Comparison of ENCODE assay signal across 1 cellular context in the genomic region with DNA sequence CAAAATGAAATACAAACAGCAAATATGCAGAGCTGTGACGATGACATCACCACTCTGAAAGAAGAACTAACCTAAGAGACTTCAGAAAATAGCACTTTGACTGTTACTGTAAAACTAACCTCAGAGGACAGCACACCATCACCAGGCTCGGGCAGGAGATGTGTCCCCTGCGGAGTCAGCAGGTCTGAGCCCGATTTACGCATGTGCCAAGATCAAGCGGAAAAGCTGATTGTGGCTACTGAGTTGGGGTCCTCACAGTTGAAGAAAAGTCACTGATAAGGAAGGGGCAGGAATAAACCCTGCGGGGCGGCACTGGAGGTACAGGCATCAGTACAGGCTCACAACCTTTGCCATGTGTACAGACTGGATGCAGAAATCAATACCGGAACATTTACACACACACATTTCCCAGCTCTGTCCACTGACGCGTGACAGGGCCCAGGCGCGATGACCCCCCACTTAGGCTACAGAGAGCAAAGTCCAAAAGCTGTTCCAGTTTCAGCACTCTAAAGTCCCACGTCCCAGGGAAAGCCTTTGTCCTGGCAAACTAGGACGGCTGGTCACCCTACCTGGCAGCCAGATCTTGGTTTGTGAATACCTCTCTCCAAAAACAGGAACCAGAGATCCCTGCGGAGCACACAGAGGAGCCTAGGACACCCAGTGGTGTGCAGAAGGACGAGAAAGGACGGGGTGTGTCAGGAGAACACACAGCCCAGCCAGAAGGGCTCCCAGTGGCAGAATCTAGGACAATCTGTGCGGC.
A peak's percentile ranks its signal among the peaks of the same experiment; 100 is the strongest.
TF ChIP-seq lines count a peak whose summit lies in the region.

No MANE protein-coding gene starts in this region.

TF ChIP-seq in HepG2, 621 proteins besides CTCF, POLR2A, EP300 and RAD21 (continued from another document and continues in another):
- TF ChIP-seq, protein P1, sequence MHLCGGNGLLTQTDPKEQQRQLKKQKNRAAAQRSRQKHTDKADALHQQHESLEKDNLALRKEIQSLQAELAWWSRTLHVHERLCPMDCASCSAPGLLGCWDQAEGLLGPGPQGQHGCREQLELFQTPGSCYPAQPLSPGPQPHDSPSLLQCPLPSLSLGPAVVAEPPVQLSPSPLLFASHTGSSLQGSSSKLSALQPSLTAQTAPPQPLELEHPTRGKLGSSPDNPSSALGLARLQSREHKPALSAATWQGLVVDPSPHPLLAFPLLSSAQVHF (CRISPR knock-in tag; IDR thresholded peaks at IDR 0.05), result no peak
- TF ChIP-seq, protein P2, sequence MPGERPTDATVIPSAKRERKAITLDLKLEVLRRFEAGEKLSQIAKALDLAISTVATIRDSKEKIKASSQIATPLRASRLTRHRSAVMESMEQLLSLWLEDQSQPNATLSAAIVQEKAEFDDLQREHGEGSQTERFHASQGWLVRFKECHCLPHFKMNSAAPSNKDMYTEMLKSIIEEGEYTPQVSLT (CRISPR knock-in tag; IDR thresholded peaks at IDR 0.05; ENCODE audit: borderline replicate concordance, low read depth), result peak; percentile 85; the same call in 1 of the 2 replicates
- TF ChIP-seq ZFP37 (CRISPR knock-in tag; IDR thresholded peaks at IDR 0.05; ENCODE audit: borderline replicate concordance) (peak; percentile 38; the same call in 1 of the 2 replicates), RXRB (CRISPR knock-in tag; IDR thresholded peaks at IDR 0.05; ENCODE audit: borderline replicate concordance) (peak; percentile 95), HNRNPLL (IDR thresholded peaks at IDR 0.05; ENCODE audit: low read depth, low read length, poor library complexity, severe bottlenecking) (no peak), ZNF619 (CRISPR knock-in tag; IDR thresholded peaks at IDR 0.05) (no peak), KDM2A (CRISPR knock-in tag; IDR thresholded peaks at IDR 0.05; ENCODE audit: borderline replicate concordance, low read depth) (peak; percentile 86), PAX8 (CRISPR knock-in tag; IDR thresholded peaks at IDR 0.05; ENCODE audit: borderline replicate concordance) (no peak), CAMTA2 (CRISPR knock-in tag; IDR thresholded peaks at IDR 0.05; ENCODE audit: borderline replicate concordance) (no peak), ATRX (CRISPR knock-in tag; IDR thresholded peaks at IDR 0.05; ENCODE audit: borderline replicate concordance) (no peak), SIN3A (IDR thresholded peaks at IDR 0.05; ENCODE audit: borderline replicate concordance, low read depth, low read length) (peak; percentile 66; the same call in 1 of the 2 replicates), POLR2AphosphoS5 (IDR thresholded peaks at IDR 0.05; ENCODE audit: low read depth, low read length) (peak; percentile 96), ZSCAN22 (CRISPR knock-in tag; IDR thresholded peaks at IDR 0.05) (no peak), TSC22D2 (CRISPR knock-in tag; IDR thresholded peaks at IDR 0.05; ENCODE audit: borderline replicate concordance) (no peak), YY1 (IDR thresholded peaks at IDR 0.05; ENCODE audit: insufficient read depth, insufficient replicate concordance, low read depth, low read length) (no peak), SUZ12 (IDR thresholded peaks at IDR 0.05; ENCODE audit: low read depth, low read length) (no peak), CHD2 (IDR thresholded peaks at IDR 0.05; ENCODE audit: low read depth, low read length) (peak; percentile 47; the same call in 1 of the 2 replicates), SMAD3 (CRISPR knock-in tag; IDR thresholded peaks at IDR 0.05) (peak; percentile 96), RBFOX2 (IDR thresholded peaks at IDR 0.05; ENCODE audit: low read depth, low read length) (peak; percentile 52; the same call in 1 of the 2 replicates), ZNF674 (CRISPR knock-in tag; IDR thresholded peaks at IDR 0.05; ENCODE audit: low read depth) (no peak), FOXA1 (IDR thresholded peaks at IDR 0.05) (peak; percentile 72; the same call in 1 of the 2 replicates), FOXA1 (CRISPR knock-in tag; IDR thresholded peaks at IDR 0.05) (peak; percentile 96), XRCC5 (optimal IDR thresholded peaks at IDR 0.05; ENCODE audit: low read length) (peak; percentile 56), TBL1XR1 (IDR thresholded peaks at IDR 0.05; ENCODE audit: borderline replicate concordance, low read length, partially characterized antibody) (no peak), CCAR2 (optimal IDR thresholded peaks at IDR 0.05; ENCODE audit: low read depth, low read length) (no peak), NFE2L1 (CRISPR knock-in tag; IDR thresholded peaks at IDR 0.05; ENCODE audit: borderline replicate concordance) (no peak), ZKSCAN5 (CRISPR knock-in tag; IDR thresholded peaks at IDR 0.05) (no peak; the same call in 1 of the 2 replicates), ZNF33B (CRISPR knock-in tag; IDR thresholded peaks at IDR 0.05) (peak; percentile 91; the same call in 1 of the 2 replicates), ZNF781 (CRISPR knock-in tag; IDR thresholded peaks at IDR 0.05; ENCODE audit: borderline replicate concordance, not compliant biosample characterization) (no peak), ZNF251 (CRISPR knock-in tag; IDR thresholded peaks at IDR 0.05) (no peak), TOPORS (CRISPR knock-in tag; IDR thresholded peaks at IDR 0.05) (peak; percentile 86; the same call in 1 of the 2 replicates)
- TF ChIP-seq, protein P3, sequence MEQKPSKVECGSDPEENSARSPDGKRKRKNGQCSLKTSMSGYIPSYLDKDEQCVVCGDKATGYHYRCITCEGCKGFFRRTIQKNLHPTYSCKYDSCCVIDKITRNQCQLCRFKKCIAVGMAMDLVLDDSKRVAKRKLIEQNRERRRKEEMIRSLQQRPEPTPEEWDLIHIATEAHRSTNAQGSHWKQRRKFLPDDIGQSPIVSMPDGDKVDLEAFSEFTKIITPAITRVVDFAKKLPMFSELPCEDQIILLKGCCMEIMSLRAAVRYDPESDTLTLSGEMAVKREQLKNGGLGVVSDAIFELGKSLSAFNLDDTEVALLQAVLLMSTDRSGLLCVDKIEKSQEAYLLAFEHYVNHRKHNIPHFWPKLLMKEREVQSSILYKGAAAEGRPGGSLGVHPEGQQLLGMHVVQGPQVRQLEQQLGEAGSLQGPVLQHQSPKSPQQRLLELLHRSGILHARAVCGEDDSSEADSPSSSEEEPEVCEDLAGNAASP (CRISPR knock-in tag; IDR thresholded peaks at IDR 0.05; ENCODE audit: borderline replicate concordance), result peak; percentile 94
- TF ChIP-seq, protein P4, sequence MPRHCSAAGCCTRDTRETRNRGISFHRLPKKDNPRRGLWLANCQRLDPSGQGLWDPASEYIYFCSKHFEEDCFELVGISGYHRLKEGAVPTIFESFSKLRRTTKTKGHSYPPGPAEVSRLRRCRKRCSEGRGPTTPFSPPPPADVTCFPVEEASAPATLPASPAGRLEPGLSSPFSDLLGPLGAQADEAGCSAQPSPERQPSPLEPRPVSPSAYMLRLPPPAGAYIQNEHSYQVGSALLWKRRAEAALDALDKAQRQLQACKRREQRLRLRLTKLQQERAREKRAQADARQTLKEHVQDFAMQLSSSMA (CRISPR knock-in tag; IDR thresholded peaks at IDR 0.05), result peak; percentile 43; the same call in 1 of the 2 replicates
- TF ChIP-seq, protein P5, sequence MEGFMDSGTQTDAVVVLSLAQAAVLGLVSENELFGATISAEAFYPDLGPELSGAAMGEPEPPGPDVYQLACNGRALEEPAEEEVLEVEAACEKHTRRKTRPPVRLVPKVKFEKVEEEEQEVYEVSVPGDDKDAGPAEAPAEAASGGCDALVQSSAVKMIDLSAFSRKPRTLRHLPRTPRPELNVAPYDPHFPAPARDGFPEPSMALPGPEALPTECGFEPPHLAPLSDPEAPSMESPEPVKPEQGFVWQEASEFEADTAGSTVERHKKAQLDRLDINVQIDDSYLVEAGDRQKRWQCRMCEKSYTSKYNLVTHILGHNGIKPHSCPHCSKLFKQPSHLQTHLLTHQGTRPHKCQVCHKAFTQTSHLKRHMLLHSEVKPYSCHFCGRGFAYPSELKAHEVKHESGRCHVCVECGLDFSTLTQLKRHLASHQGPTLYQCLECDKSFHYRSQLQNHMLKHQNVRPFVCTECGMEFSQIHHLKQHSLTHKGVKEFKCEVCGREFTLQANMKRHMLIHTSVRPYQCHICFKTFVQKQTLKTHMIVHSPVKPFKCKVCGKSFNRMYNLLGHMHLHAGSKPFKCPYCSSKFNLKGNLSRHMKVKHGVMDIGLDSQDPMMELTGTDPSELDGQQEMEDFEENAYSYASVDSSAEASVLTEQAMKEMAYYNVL (CRISPR knock-in tag; IDR thresholded peaks at IDR 0.05; ENCODE audit: borderline replicate concordance), result peak; percentile 91
- TF ChIP-seq, protein P6, sequence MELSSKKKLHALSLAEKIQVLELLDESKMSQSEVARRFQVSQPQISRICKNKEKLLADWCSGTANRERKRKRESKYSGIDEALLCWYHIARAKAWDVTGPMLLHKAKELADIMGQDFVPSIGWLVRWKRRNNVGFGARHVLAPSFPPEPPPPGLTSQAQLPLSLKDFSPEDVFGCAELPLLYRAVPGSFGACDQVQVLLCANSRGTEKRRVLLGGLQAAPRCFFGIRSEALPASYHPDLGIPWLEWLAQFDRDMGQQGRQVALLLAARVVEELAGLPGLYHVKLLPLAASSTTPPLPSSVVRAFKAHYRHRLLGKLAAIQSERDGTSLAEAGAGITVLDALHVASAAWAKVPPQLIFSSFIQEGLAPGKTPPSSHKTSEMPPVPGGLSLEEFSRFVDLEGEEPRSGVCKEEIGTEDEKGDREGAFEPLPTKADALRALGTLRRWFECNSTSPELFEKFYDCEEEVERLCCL (CRISPR knock-in tag; IDR thresholded peaks at IDR 0.05; ENCODE audit: borderline replicate concordance), result no peak
- TF ChIP-seq, protein P7, sequence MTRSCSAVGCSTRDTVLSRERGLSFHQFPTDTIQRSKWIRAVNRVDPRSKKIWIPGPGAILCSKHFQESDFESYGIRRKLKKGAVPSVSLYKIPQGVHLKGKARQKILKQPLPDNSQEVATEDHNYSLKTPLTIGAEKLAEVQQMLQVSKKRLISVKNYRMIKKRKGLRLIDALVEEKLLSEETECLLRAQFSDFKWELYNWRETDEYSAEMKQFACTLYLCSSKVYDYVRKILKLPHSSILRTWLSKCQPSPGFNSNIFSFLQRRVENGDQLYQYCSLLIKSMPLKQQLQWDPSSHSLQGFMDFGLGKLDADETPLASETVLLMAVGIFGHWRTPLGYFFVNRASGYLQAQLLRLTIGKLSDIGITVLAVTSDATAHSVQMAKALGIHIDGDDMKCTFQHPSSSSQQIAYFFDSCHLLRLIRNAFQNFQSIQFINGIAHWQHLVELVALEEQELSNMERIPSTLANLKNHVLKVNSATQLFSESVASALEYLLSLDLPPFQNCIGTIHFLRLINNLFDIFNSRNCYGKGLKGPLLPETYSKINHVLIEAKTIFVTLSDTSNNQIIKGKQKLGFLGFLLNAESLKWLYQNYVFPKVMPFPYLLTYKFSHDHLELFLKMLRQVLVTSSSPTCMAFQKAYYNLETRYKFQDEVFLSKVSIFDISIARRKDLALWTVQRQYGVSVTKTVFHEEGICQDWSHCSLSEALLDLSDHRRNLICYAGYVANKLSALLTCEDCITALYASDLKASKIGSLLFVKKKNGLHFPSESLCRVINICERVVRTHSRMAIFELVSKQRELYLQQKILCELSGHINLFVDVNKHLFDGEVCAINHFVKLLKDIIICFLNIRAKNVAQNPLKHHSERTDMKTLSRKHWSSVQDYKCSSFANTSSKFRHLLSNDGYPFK (CRISPR knock-in tag; IDR thresholded peaks at IDR 0.05; ENCODE audit: borderline replicate concordance), result no peak
- TF ChIP-seq, protein P8, sequence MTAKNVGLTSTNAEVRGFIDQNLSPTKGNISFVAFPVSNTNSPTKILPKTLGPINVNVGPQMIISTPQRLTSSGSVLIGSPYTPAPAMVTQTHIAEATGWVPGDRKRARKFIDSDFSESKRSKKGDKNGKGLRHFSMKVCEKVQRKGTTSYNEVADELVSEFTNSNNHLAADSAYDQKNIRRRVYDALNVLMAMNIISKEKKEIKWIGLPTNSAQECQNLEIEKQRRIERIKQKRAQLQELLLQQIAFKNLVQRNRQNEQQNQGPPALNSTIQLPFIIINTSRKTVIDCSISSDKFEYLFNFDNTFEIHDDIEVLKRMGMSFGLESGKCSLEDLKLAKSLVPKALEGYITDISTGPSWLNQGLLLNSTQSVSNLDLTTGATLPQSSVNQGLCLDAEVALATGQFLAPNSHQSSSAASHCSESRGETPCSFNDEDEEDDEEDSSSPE (CRISPR knock-in tag; IDR thresholded peaks at IDR 0.05), result peak; percentile 60; the same call in 1 of the 2 replicates
- TF ChIP-seq, protein P9, sequence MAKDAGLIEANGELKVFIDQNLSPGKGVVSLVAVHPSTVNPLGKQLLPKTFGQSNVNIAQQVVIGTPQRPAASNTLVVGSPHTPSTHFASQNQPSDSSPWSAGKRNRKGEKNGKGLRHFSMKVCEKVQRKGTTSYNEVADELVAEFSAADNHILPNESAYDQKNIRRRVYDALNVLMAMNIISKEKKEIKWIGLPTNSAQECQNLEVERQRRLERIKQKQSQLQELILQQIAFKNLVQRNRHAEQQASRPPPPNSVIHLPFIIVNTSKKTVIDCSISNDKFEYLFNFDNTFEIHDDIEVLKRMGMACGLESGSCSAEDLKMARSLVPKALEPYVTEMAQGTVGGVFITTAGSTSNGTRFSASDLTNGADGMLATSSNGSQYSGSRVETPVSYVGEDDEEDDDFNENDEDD (CRISPR knock-in tag; IDR thresholded peaks at IDR 0.05; ENCODE audit: borderline replicate concordance), result peak; percentile 68; the same call in 1 of the 2 replicates
- TF ChIP-seq, protein P10, sequence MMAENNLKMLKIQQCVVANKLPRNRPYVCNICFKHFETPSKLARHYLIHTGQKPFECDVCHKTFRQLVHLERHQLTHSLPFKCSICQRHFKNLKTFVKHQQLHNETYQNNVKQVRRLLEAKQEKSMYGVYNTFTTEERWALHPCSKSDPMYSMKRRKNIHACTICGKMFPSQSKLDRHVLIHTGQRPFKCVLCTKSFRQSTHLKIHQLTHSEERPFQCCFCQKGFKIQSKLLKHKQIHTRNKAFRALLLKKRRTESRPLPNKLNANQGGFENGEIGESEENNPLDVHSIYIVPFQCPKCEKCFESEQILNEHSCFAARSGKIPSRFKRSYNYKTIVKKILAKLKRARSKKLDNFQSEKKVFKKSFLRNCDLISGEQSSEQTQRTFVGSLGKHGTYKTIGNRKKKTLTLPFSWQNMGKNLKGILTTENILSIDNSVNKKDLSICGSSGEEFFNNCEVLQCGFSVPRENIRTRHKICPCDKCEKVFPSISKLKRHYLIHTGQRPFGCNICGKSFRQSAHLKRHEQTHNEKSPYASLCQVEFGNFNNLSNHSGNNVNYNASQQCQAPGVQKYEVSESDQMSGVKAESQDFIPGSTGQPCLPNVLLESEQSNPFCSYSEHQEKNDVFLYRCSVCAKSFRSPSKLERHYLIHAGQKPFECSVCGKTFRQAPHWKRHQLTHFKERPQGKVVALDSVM (CRISPR knock-in tag; IDR thresholded peaks at IDR 0.05), result no peak
- TF ChIP-seq, protein P11, sequence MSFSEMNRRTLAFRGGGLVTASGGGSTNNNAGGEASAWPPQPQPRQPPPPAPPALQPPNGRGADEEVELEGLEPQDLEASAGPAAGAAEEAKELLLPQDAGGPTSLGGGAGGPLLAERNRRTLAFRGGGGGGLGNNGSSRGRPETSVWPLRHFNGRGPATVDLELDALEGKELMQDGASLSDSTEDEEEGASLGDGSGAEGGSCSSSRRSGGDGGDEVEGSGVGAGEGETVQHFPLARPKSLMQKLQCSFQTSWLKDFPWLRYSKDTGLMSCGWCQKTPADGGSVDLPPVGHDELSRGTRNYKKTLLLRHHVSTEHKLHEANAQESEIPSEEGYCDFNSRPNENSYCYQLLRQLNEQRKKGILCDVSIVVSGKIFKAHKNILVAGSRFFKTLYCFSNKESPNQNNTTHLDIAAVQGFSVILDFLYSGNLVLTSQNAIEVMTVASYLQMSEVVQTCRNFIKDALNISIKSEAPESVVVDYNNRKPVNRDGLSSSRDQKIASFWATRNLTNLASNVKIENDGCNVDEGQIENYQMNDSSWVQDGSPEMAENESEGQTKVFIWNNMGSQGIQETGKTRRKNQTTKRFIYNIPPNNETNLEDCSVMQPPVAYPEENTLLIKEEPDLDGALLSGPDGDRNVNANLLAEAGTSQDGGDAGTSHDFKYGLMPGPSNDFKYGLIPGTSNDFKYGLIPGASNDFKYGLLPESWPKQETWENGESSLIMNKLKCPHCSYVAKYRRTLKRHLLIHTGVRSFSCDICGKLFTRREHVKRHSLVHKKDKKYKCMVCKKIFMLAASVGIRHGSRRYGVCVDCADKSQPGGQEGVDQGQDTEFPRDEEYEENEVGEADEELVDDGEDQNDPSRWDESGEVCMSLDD (CRISPR knock-in tag; IDR thresholded peaks at IDR 0.05; ENCODE audit: borderline replicate concordance), result peak; percentile 51; the same call in 1 of the 2 replicates
